8 cellular contexts compared by ENCODE assay signal in genomic region chr5:15598294-15598902, GRCh38.
DNase-seq lines count a peak whose midpoint lies in the region; ATAC-seq lines count a peak whose summit lies in the region.

No MANE protein-coding gene starts in this region.

- H3K9me3 ChIP-seq in aorta (ENCODE audit: control insufficient read depth, low read length) = no peaks in the 10 kb centered on the region

- peaks cover 0 to 2% of the 10 kb centered on the region in 2 donors for H3K36me3 ChIP-seq in aorta (ENCODE audit: control insufficient read depth in 1 of 2, insufficient read depth in 2 of 2, low read length in 1 of 2)

- H3K27me3 ChIP-seq in aorta (ENCODE audit: control insufficient read depth in 1 of 2, insufficient read depth in 2 of 2, low read length in 1 of 2) = no peaks in the 10 kb centered on the region

- WGBS in aorta, 2 donors = 69 to 70% methylated on average over 3 of the region's 3 CpGs

- H3K27ac ChIP-seq in aorta (ENCODE audit: low read depth in 1 of 2, low read length in 2 of 2) = no peak overlapping the region

- no peak for ATAC-seq in aorta (ENCODE audit: low FRiP score)
- no peak for ATAC-seq in HG03095 (IDR thresholded peaks at IDR 0.05; ENCODE audit: unreplicated experiment)

- peaks cover 0 to 2% of the 10 kb centered on the region in 2 donors for H3K4me1 ChIP-seq in aorta (ENCODE audit: control insufficient read depth in 1 of 2, insufficient read depth in 2 of 2, low read length in 2 of 2)

- intact Hi-C loops in aorta (cut with DNase I) = no loop called here

- H3K4me3 ChIP-seq in aorta (ENCODE audit: low read length in 2 of 2) = no peak overlapping the region

- peak; percentile 16 to 17 for DNase-seq in activated T-cell treated with anti-CD3 and anti-CD28 coated beads, Interleukin-2, amount 50 U/mL, for 48 hours
- no peak for DNase-seq in activated T-cell treated with anti-CD3 and anti-CD28 coated beads for 4 hours
- peak; percentile 19 for DNase-seq in NCI-H1694 treated with DMSO at 0.1 percent for 48 hours (lab: John Stamatoyannopoulos, UW)
- peak; percentile 53 for DNase-seq in dermis blood vessel endothelial cell
- peak; percentile 33 for DNase-seq in stimulated activated CD8-positive, alpha-beta memory T cell treated with anti-CD3 and anti-CD28 coated beads, Interleukin-4, amount 100 ng/mL, for 48 hours
- no peak for DNase-seq in activated CD4-positive, CD25-positive, alpha-beta regulatory T cell (lab: John Stamatoyannopoulos, UW)
- no peak for DNase-seq in aorta

Comparison
In these comparisons a context has a peak if more than half of its experiments do, and no peak if none do; other contexts are left out.
1. DNase-seq: peak in activated T-cell treated with anti-CD3 and anti-CD28 coated beads, Interleukin-2, amount 50 U/mL, for 48 hours (2 of 2), NCI-H1694 treated with DMSO at 0.1 percent for 48 hours (single experiment), dermis blood vessel endothelial cell (single experiment) and stimulated activated CD8-positive, alpha-beta memory T cell treated with anti-CD3 and anti-CD28 coated beads, Interleukin-4, amount 100 ng/mL, for 48 hours (single experiment); none in activated T-cell treated with anti-CD3 and anti-CD28 coated beads for 4 hours (single experiment), activated CD4-positive, CD25-positive, alpha-beta regulatory T cell (0 of 4) and aorta (0 of 2).